In genomic region chr7:151062111-151062398, GRCh38 we compare ENCODE assay signal across 11 cellular contexts. TPM values are rescaled to one million over a fixed set of nuclear protein-coding genes. Genes with fewer than 3 reads are reported as not detected.
DNase-seq lines count a peak whose midpoint lies in the region; ATAC-seq and TF ChIP-seq lines count a peak whose summit lies in the region.
"Had no signal": no experiment of that assay in that cellular context is flagged by ENCODE, and none has a peak within 500 bp of the region (broad histone marks: within the 10 kb centered on the region; RNA-seq: fewer than 3 reads in every experiment).

No MANE protein-coding gene starts in this region.

- peak overlapping the region; percentile 20; the same call in 1 of the 2 replicates for H3K9ac ChIP-seq in iPS-20b (ENCODE audit: low read depth, low read length)

- DNase-seq in activated T-cell treated with anti-CD3 and anti-CD28 coated beads, Interleukin-2, amount 50 U/mL, for 4 hours, result no peak
- no peak for DNase-seq in activated T-cell treated with anti-CD3 and anti-CD28 coated beads, Interleukin-2, amount 50 U/mL, for 1 hour
- DNase-seq in adrenal gland (no peak), tibial nerve (ENCODE audit: low spot score in 2 of 2) (no peak), LoVo (ENCODE audit: low spot score) (no peak), dedifferentiated amniotic fluid mesenchymal stem cell (ENCODE audit: extremely low spot score) (no peak)
- DNase-seq: stimulated activated CD4-positive, alpha-beta T cell treated with anti-CD3 and anti-CD28 coated beads, Interleukin-4, amount 100 ng/mL, for 4 hours had no signal

- peak overlapping the region in 3 of 5 donors; percentile 15 to 96 (median 82) for H3K27ac ChIP-seq in adrenal gland
- H3K27ac ChIP-seq in iPS-20b (ENCODE audit: low read length), result no peak overlapping the region
- H3K27ac ChIP-seq in tibial nerve, result peak overlapping the region; percentile 93 to 97 (median 96)

- peaks cover 26% of the 10 kb centered on the region for H3K4me1 Mint-ChIP-seq in activated T-cell treated with anti-CD3 and anti-CD28 coated beads, Interleukin-2, amount 50 U/mL, for 4 hours (ENCODE audit: low read depth)

- no peaks in the 10 kb centered on the region for H3K27me3 ChIP-seq in adrenal gland
- peaks cover 20% of the 10 kb centered on the region for H3K27me3 ChIP-seq in iPS-20b (ENCODE audit: insufficient read depth, low read length)
- H3K27me3 ChIP-seq in tibial nerve, result no peaks in the 10 kb centered on the region

- no peak for TF ChIP-seq EP300 in tibial nerve (IDR thresholded peaks at IDR 0.05)

- TF ChIP-seq POLR2A in adrenal gland (IDR thresholded peaks at IDR 0.05) (peak in 1 of 2 donors; percentile 6), tibial nerve (IDR thresholded peaks at IDR 0.05) (no peak)

- H3K4me3 ChIP-seq in adrenal gland, result peak overlapping the region in 1 of 4 donors; percentile 98
- peak overlapping the region; percentile 94 for H3K4me3 ChIP-seq in iPS-20b (ENCODE audit: low read length)
- no peak overlapping the region for H3K4me3 ChIP-seq in tibial nerve

- no peak for TF ChIP-seq CTCF in adrenal gland (IDR thresholded peaks at IDR 0.05)
- TF ChIP-seq CTCF in tibial nerve (IDR thresholded peaks at IDR 0.05), result no peak

- 52 to 82% (median 65%) methylated on average over 2 to 11 of the region's 11 CpGs for WGBS in adrenal gland, 4 donors
- 55 to 90% methylated on average over 2 to 10 of the region's 11 CpGs for WGBS in tibial nerve, 2 donors

- H3K9me3 ChIP-seq in adrenal gland (replicated peaks in 1 of 3) (no peaks in the 10 kb centered on the region), iPS-20b (ENCODE audit: insufficient read depth, low read depth, low read length) (no peaks in the 10 kb centered on the region), tibial nerve (no peaks in the 10 kb centered on the region)

- H3K4me3 Mint-ChIP-seq in activated T-cell treated with anti-CD3 and anti-CD28 coated beads, Interleukin-2, amount 50 U/mL, for 4 hours, result peak overlapping the region; percentile 92

- H3K36me3 Mint-ChIP-seq in activated T-cell treated with anti-CD3 and anti-CD28 coated beads, Interleukin-2, amount 50 U/mL, for 4 hours (ENCODE audit: insufficient read depth), result peaks cover 5% of the 10 kb centered on the region
- H3K36me3 Mint-ChIP-seq: activated naive CD8-positive, alpha-beta T cell had no signal

- no peak for ATAC-seq in activated T-cell treated with anti-CD3 and anti-CD28 coated beads, Interleukin-2, amount 50 U/mL, for 4 hours
- no peak for ATAC-seq in HG03280 (IDR thresholded peaks at IDR 0.05; ENCODE audit: unreplicated experiment)

- H3K9me3 Mint-ChIP-seq in activated T-cell treated with anti-CD3 and anti-CD28 coated beads, Interleukin-2, amount 50 U/mL, for 4 hours, result no peaks in the 10 kb centered on the region
- H3K9me3 Mint-ChIP-seq: CD14-positive monocyte had no signal

- intact Hi-C loops in adrenal gland (cut with DNase I), result no loop called here

- H3K36me3 ChIP-seq in adrenal gland (replicated peaks in 1 of 2), result peaks cover 0 to 32% of the 10 kb centered on the region in 2 donors
- peaks cover 26% of the 10 kb centered on the region for H3K36me3 ChIP-seq in iPS-20b (ENCODE audit: insufficient read depth, low read depth, low read length)
- H3K36me3 ChIP-seq in tibial nerve, result peaks cover 5 to 33% (median 6%) of the 10 kb centered on the region in 3 donors

- H3K4me1 ChIP-seq in adrenal gland (replicated peaks in 1 of 2) (peaks cover 40 to 48% of the 10 kb centered on the region in 2 donors), iPS-20b (ENCODE audit: insufficient read depth, low read length) (peaks cover 28% of the 10 kb centered on the region), tibial nerve (peaks cover 0 to 54% (median 37%) of the 10 kb centered on the region in 4 donors)

- no peaks in the 10 kb centered on the region for H3K27me3 Mint-ChIP-seq in activated T-cell treated with anti-CD3 and anti-CD28 coated beads, Interleukin-2, amount 50 U/mL, for 4 hours (ENCODE audit: low read depth)
- H3K27me3 Mint-ChIP-seq: activated naive CD8-positive, alpha-beta T cell had no signal

RNA-seq across cellular contexts. Expression of gene SLC4A2, which starts 2.7 kb away (rescaled TPM):
- 100 to 1,000 TPM; 107 to 125 (median 111) TPM for total RNA-seq in activated T-cell treated with anti-CD3 and anti-CD28 coated beads, Interleukin-2, amount 50 U/mL, for 4 hours
- 100 to 1,000 TPM in 7 of 8 donors, 10 to 100 TPM in 1; 67.4 to 179 (median 155) TPM for total RNA-seq in adrenal gland
- 100 to 1,000 TPM in 2 of 3 donors, 10 to 100 TPM in 1; 31.5 to 258 (median 157) TPM for polyA plus RNA-seq in adrenal gland
- 100 to 1,000 TPM in 1 of 4 donors, 10 to 100 TPM in 3; 74.3 to 111 (median 91.4) TPM for total RNA-seq in tibial nerve

RNA-seq across cellular contexts. Expression of gene CDK5, which starts 4.4 kb away (rescaled TPM):
- 10 to 100 TPM; 14.1 to 15.0 (median 14.3) TPM for total RNA-seq in activated T-cell treated with anti-CD3 and anti-CD28 coated beads, Interleukin-2, amount 50 U/mL, for 4 hours
- total RNA-seq in adrenal gland (10 to 100 TPM; 15.4 to 26.0 (median 21.8) TPM), tibial nerve (10 to 100 TPM in 1 of 4 donors, 1 to 10 TPM in 3; 3.6 to 13.1 (median 7.1) TPM)
- polyA plus RNA-seq in adrenal gland, result 10 to 100 TPM; 15.8 to 19.3 (median 15.9) TPM

RNA-seq across cellular contexts. Expression of gene ASIC3, which starts 13.7 kb away (rescaled TPM):
- total RNA-seq in activated T-cell treated with anti-CD3 and anti-CD28 coated beads, Interleukin-2, amount 50 U/mL, for 4 hours, result 1 to 10 TPM; 2.4 to 3.4 (median 3.3) TPM
- total RNA-seq in adrenal gland (1 to 10 TPM in 4 of 8 donors, under 1 TPM in 3, not detected in 1; 0.24 to 2.3 (median 1.3) TPM), tibial nerve (1 to 10 TPM; 1.7 to 6.0 (median 4.0) TPM)
- 10 to 100 TPM in 2 of 3 donors, 1 to 10 TPM in 1; 1.2 to 32.7 (median 10.0) TPM for polyA plus RNA-seq in adrenal gland
- polyA plus RNA-seq: CD14-positive monocyte had no signal

RNA-seq across cellular contexts. Expression of gene FASTK, which starts 18.6 kb away (rescaled TPM):
- 100 to 1,000 TPM in 2 of 3 donors, 10 to 100 TPM in 1; 96.5 to 111 (median 104) TPM for total RNA-seq in activated T-cell treated with anti-CD3 and anti-CD28 coated beads, Interleukin-2, amount 50 U/mL, for 4 hours
- total RNA-seq in adrenal gland (100 to 1,000 TPM in 1 of 8 donors, 10 to 100 TPM in 7; 42.0 to 112 (median 85.8) TPM), tibial nerve (100 to 1,000 TPM in 1 of 4 donors, 10 to 100 TPM in 3; 69.9 to 139 (median 79.7) TPM)
- polyA plus RNA-seq in adrenal gland, result 100 to 1,000 TPM in 2 of 3 donors, 10 to 100 TPM in 1; 21.4 to 516 (median 281) TPM

RNA-seq across cellular contexts. Expression of gene TMUB1, which starts 21.2 kb away (rescaled TPM):
- 10 to 100 TPM; 70.3 to 85.3 (median 71.8) TPM for total RNA-seq in activated T-cell treated with anti-CD3 and anti-CD28 coated beads, Interleukin-2, amount 50 U/mL, for 4 hours
- total RNA-seq in adrenal gland (10 to 100 TPM; 31.5 to 74.6 (median 43.4) TPM), tibial nerve (10 to 100 TPM; 24.3 to 61.5 (median 33.8) TPM)
- polyA plus RNA-seq in adrenal gland, result 100 to 1,000 TPM in 2 of 3 donors, 1 to 10 TPM in 1; 5.2 to 152 (median 101) TPM
